31 cellular contexts compared by ENCODE assay signal in the genomic region with DNA sequence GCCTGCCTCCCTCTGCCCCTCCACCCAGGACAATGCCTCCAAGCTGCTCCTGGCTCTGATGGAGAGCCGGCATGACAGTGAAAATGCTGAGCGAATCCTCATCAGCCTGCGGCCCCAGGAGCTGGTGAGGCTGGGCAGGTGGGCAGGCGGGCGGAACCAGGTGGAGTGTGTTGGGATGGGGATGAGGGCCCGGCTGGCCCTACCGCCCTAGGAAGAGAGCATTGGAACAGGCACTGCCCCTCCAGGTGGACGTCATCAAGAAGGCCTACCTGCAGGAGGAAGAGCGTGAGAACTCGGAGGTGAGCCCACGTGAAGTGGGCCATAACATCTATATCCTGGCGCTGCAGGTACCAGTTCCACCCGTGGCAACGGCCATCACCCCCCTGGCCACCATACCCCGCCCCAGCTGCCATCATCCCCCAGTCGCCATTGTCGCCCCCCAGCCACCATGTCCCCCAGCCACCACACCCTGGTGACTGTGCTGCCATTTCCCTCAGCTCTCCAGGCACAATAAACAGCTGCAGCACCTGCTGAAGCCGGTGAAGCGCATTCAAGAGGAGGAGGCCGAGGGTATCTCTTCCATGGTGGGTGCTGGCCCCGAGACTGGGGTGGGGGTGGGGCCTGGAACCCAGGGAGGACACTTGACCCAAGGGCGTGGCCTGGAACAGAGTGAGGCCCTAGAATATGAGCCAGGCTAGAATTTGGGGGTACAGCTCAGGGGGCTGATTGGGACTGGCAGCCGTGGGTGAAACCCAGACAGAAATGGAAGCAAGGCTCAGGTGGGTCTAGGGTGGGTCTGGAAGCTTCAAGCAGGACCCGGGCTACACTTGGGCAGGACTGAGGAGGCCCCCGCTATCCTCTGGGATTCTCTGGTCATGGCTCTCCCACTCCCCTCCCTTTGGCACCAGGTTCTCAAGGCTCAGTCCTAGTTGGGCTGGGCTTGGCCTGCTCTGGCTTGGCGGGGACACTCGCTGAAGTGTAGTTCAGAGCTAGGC. TPM values are rescaled to one million over a fixed set of nuclear protein-coding genes. Genes with fewer than 3 reads are reported as not detected.
"Had no signal": no experiment of that assay in that cellular context is flagged by ENCODE, and none has a peak within 500 bp of the region (broad histone marks: within the 10 kb centered on the region; RNA-seq: fewer than 3 reads in every experiment).

No MANE protein-coding gene starts in this region.

- DNase-seq: activated CD4-positive, alpha-beta T cell treated with anti-CD3 and anti-CD28 coated beads, Interleukin-2, amount 50 U/mL, for 1 hour; activated CD4-positive, CD25-positive, alpha-beta regulatory T cell treated with anti-CD3 and anti-CD28 coated beads, Interleukin-2, amount 50 U/mL, for 72 hours; activated CD8-positive, alpha-beta T cell treated with anti-CD3 and anti-CD28 coated beads for 36 hours; activated naive CD4-positive, alpha-beta T cell; activated naive CD8-positive, alpha-beta T cell treated with anti-CD3 and anti-CD28 coated beads for 36 hours; activated T-cell treated with anti-CD3 and anti-CD28 coated beads, Interleukin-2, amount 50 U/mL, for 72 hours; adrenal gland; aorta; brain microvascular endothelial cell; dorsolateral prefrontal cortex; effector memory CD4-positive, alpha-beta T cell; erythroblast; gastrocnemius medialis; glutamatergic neuron; islet precursor cell; left cardiac atrium; mammary epithelial cell; retina; stimulated activated CD4-positive, alpha-beta T cell treated with anti-CD3 and anti-CD28 coated beads, Interleukin-4, amount 100 ng/mL, for 24 hours; stimulated activated naive CD4-positive, alpha-beta T cell; T-helper 2 cell; tibial artery; upper lobe of right lung had no signal

- H3K27me3 ChIP-seq: adrenal gland, brain microvascular endothelial cell, dorsolateral prefrontal cortex, gastrocnemius medialis, hepatocyte, pancreas, suprapubic skin, tibial artery, upper lobe of right lung had no signal

- H3K4me3 ChIP-seq: adrenal gland, coronary artery, dorsolateral prefrontal cortex, gastrocnemius medialis, hepatocyte, pancreas, prostate gland, skin epidermis, suprapubic skin, tibial artery, upper lobe of right lung had no signal

- ATAC-seq: activated CD8-positive, alpha-beta T cell treated with anti-CD3 and anti-CD28 coated beads for 36 hours; gastrocnemius medialis; left cardiac atrium; pancreas; sciatic nerve; upper lobe of right lung had no signal

- H3K27ac ChIP-seq: adrenal gland, brain microvascular endothelial cell, coronary artery, dorsolateral prefrontal cortex, gastrocnemius medialis, hepatocyte, pancreas, prostate gland, skin epidermis, suprapubic skin, tibial artery, upper lobe of right lung had no signal

- H3K4me2 ChIP-seq: hepatocyte had no signal

- H3K9me3 Mint-ChIP-seq: activated CD8-positive, alpha-beta T cell treated with anti-CD3 and anti-CD28 coated beads for 36 hours; activated naive CD8-positive, alpha-beta T cell treated with anti-CD3 and anti-CD28 coated beads for 36 hours; activated T-cell treated with anti-CD3 and anti-CD28 coated beads, Interleukin-2, amount 50 U/mL, for 72 hours; nephron had no signal

- H3K36me3 ChIP-seq: brain microvascular endothelial cell, gastrocnemius medialis had no signal

- H3K9me3 ChIP-seq: adrenal gland, gastrocnemius medialis, pancreas, prostate gland, suprapubic skin, tibial artery, upper lobe of right lung had no signal

- H3K27me3 Mint-ChIP-seq: activated CD8-positive, alpha-beta T cell treated with anti-CD3 and anti-CD28 coated beads for 36 hours; activated naive CD8-positive, alpha-beta T cell treated with anti-CD3 and anti-CD28 coated beads for 36 hours had no signal

- H3K4me3 Mint-ChIP-seq: activated CD8-positive, alpha-beta T cell treated with anti-CD3 and anti-CD28 coated beads for 36 hours; activated naive CD8-positive, alpha-beta T cell treated with anti-CD3 and anti-CD28 coated beads for 36 hours; activated T-cell treated with anti-CD3 and anti-CD28 coated beads, Interleukin-2, amount 50 U/mL, for 72 hours; nephron had no signal

- H3K4me1 ChIP-seq: pancreas, prostate gland had no signal

- H3K27ac Mint-ChIP-seq: activated CD8-positive, alpha-beta T cell treated with anti-CD3 and anti-CD28 coated beads for 36 hours; activated naive CD8-positive, alpha-beta T cell treated with anti-CD3 and anti-CD28 coated beads for 36 hours; activated T-cell treated with anti-CD3 and anti-CD28 coated beads, Interleukin-2, amount 50 U/mL, for 72 hours; nephron had no signal

- FAIRE-seq: pancreas had no signal

RNA-seq across cellular contexts. Expression of a gene that starts 59.4 kb away (rescaled TPM):
- total RNA-seq: activated CD8-positive, alpha-beta T cell treated with anti-CD3 and anti-CD28 coated beads for 36 hours; activated naive CD8-positive, alpha-beta T cell treated with anti-CD3 and anti-CD28 coated beads for 36 hours; activated T-cell treated with anti-CD3 and anti-CD28 coated beads, Interleukin-2, amount 50 U/mL, for 72 hours had no signal
- polyA plus RNA-seq: mammary epithelial cell had no signal
